8 cellular contexts compared by ENCODE assay signal in genomic region chr6:139996253-139996834, GRCh38.
DNase-seq lines count a peak whose midpoint lies in the region; ATAC-seq and TF ChIP-seq lines count a peak whose summit lies in the region.

No MANE protein-coding gene starts in this region.

- H3K36me3 ChIP-seq in spleen, result no peaks in the 10 kb centered on the region

- no peaks in the 10 kb centered on the region for H3K27me3 ChIP-seq in spleen (replicated peaks in 1 of 7)

- H3K9me3 ChIP-seq in spleen, result no peaks in the 10 kb centered on the region

- H3K27ac ChIP-seq in spleen, result no peak overlapping the region

- no peak for TF ChIP-seq CTCF in spleen (IDR thresholded peaks at IDR 0.05 in 8 of 11, conservative IDR thresholded peaks at IDR 0.05 in 3 of 11)

- no peaks in the 10 kb centered on the region for H3K4me1 ChIP-seq in spleen

- DNase-seq in NCI-H2171 treated with DMSO at 0.1 percent for 48 hours (lab: John Stamatoyannopoulos, UW) (peak; percentile 15), NCI-H2171 (lab: John Stamatoyannopoulos, UW) (no peak), NCI-H460 (ENCODE audit: extremely low read depth, low read depth) (peak; percentile 19), left lobe of liver (ENCODE audit: low spot score) (peak; percentile 53), spleen (no peak), OCI-M2 (lab: John Stamatoyannopoulos, UW; ENCODE audit: unreplicated experiment) (no peak), SKM-1 (lab: John Stamatoyannopoulos, UW; ENCODE audit: unreplicated experiment) (no peak)

- H3K4me3 ChIP-seq in spleen, result no peak overlapping the region

- 78 to 87% (median 82%) methylated on average over 6 of the region's 6 CpGs for WGBS in spleen, 5 donors

- intact Hi-C loops in spleen (cut with DNase I; ENCODE audit: low total_unique reads), result no loop called here

- no peak for TF ChIP-seq POLR2A in spleen (IDR thresholded peaks at IDR 0.05)

- ATAC-seq in HG02623 (IDR thresholded peaks at IDR 0.05; ENCODE audit: unreplicated experiment) (peak; percentile 62), left lobe of liver (peak; percentile 100)

Comparison
In these comparisons a context has a peak if more than half of its experiments do, and no peak if none do; other contexts are left out.
1. DNase-seq: peak in NCI-H2171 treated with DMSO at 0.1 percent for 48 hours (single experiment), NCI-H460 (single experiment) and left lobe of liver (single experiment); none in NCI-H2171 (single experiment), spleen (single experiment), OCI-M2 (single experiment) and SKM-1 (single experiment).